Comparison of ENCODE assay signal across 8 cellular contexts in the genomic region with DNA sequence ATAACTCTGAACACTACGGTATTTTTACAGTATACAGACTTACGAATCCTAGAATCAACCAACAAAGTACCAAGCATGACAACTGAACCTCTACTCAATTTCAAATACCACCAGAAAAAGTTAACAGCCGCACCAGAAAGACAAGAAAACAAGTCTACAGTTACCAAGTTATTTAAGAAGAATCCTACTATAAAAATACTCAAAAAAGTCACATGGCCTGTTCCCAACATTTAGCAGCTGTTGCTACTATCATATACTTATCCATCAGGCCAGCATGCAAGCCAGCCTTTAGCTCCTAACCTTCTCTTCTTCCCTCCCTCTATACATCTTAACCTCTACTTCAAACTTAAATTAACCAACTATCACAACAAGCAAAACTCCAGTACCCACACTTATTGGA. TPM values are rescaled to one million over a fixed set of nuclear protein-coding genes. Genes with fewer than 3 reads are reported as not detected.
A peak's percentile ranks its signal among the peaks of the same experiment; 100 is the strongest.
DNase-seq lines count a peak whose midpoint lies in the region; ATAC-seq lines count a peak whose summit lies in the region.

No MANE protein-coding gene starts in this region.

- no peaks in the 10 kb centered on the region for H3K9me3 ChIP-seq in iPS-20b (ENCODE audit: insufficient read depth, low read depth, low read length)
- H3K9me3 ChIP-seq in stomach smooth muscle (ENCODE audit: control insufficient read depth in 2 of 2, low read length in 2 of 2) = no peaks in the 10 kb centered on the region

- H3K9me3 Mint-ChIP-seq in T-helper 2 cell treated with Interferon-gamma antibody and Interleukin-4, amounts not matched to agents 5 μg/mL and 100 μg/mL, for 36 hours = no peaks in the 10 kb centered on the region
- H3K9me3 Mint-ChIP-seq in activated CD8-positive, alpha-beta T cell treated with anti-CD3 and anti-CD28 coated beads, Interleukin-2, amount 10 ng/mL, durations not matched to agents 7 days and 5 days (ENCODE audit: insufficient read depth) = no peaks in the 10 kb centered on the region

- no peak for DNase-seq in T-helper 2 cell treated with Interferon-gamma antibody and Interleukin-4, amounts not matched to agents 5 μg/mL and 100 μg/mL, for 36 hours (ENCODE audit: low spot score)
- DNase-seq in T-helper 2 cell (no peak), DMS153 (lab: John Stamatoyannopoulos, UW) (no peak), KG1 (lab: John Stamatoyannopoulos, UW) (no peak)
- DNase-seq in activated CD8-positive, alpha-beta T cell treated with anti-CD3 and anti-CD28 coated beads, Interleukin-2, amount 10 ng/mL, durations not matched to agents 7 days and 5 days = no peak
- no peak for DNase-seq in activated CD4-positive, CD25-positive, alpha-beta regulatory T cell treated with anti-CD3 and anti-CD28 coated beads, Interleukin-2, amount 50 U/mL, for 72 hours

- H3K4me3 ChIP-seq in iPS-20b (ENCODE audit: low read length) (peak overlapping the region; percentile 86), stomach smooth muscle (ENCODE audit: low read length in 2 of 2) (peak overlapping the region; percentile 78 to 98)

- H3K27ac Mint-ChIP-seq in T-helper 2 cell treated with Interferon-gamma antibody and Interleukin-4, amounts not matched to agents 5 μg/mL and 100 μg/mL, for 36 hours = peak overlapping the region; percentile 99
- H3K27ac Mint-ChIP-seq in activated CD8-positive, alpha-beta T cell treated with anti-CD3 and anti-CD28 coated beads, Interleukin-2, amount 10 ng/mL, durations not matched to agents 7 days and 5 days = peak overlapping the region; percentile 99

- POLR2A ChIA-PET in activated CD8-positive, alpha-beta T cell treated with anti-CD3 and anti-CD28 coated beads, Interleukin-2, amount 10 ng/mL, durations not matched to agents 7 days and 5 days (lab: Charles Lee) = interaction anchor here (0.8 to 10.5 kb wide), 4 partner anchors 8 to 48 kb away, joined by 4 to 501 read pairs (median 79); partner anchors contain the start of gene SNX14

- H3K36me3 ChIP-seq in iPS-20b (ENCODE audit: insufficient read depth, low read depth, low read length) (peaks cover 61% of the 10 kb centered on the region), stomach smooth muscle (ENCODE audit: control insufficient read depth in 2 of 2, insufficient read depth in 2 of 2, low read length in 2 of 2) (peaks cover 3 to 14% of the 10 kb centered on the region in 2 donors)

- H3K27me3 Mint-ChIP-seq in T-helper 2 cell treated with Interferon-gamma antibody and Interleukin-4, amounts not matched to agents 5 μg/mL and 100 μg/mL, for 36 hours (ENCODE audit: low read depth) = no peaks in the 10 kb centered on the region
- no peaks in the 10 kb centered on the region for H3K27me3 Mint-ChIP-seq in activated CD8-positive, alpha-beta T cell treated with anti-CD3 and anti-CD28 coated beads, Interleukin-2, amount 10 ng/mL, durations not matched to agents 7 days and 5 days (ENCODE audit: low read depth)

- CTCF ChIA-PET in activated CD8-positive, alpha-beta T cell treated with anti-CD3 and anti-CD28 coated beads, Interleukin-2, amount 10 ng/mL, durations not matched to agents 7 days and 5 days (lab: Charles Lee) = interaction anchor here (0.8 to 7.4 kb wide), 4 partner anchors 9 to 47 kb away, joined by 3 to 106 read pairs (median 8); partner anchors contain the start of gene SNX14

- peak overlapping the region; percentile 98 for H3K4me3 Mint-ChIP-seq in T-helper 2 cell treated with Interferon-gamma antibody and Interleukin-4, amounts not matched to agents 5 μg/mL and 100 μg/mL, for 36 hours
- peak overlapping the region; percentile 90 for H3K4me3 Mint-ChIP-seq in activated CD8-positive, alpha-beta T cell treated with anti-CD3 and anti-CD28 coated beads, Interleukin-2, amount 10 ng/mL, durations not matched to agents 7 days and 5 days

- H3K9ac ChIP-seq in iPS-20b (ENCODE audit: low read depth, low read length) (peak overlapping the region; percentile 100), stomach smooth muscle (ENCODE audit: low read length in 2 of 2) (no peak overlapping the region)

- peaks cover 59% of the 10 kb centered on the region for H3K36me3 Mint-ChIP-seq in T-helper 2 cell treated with Interferon-gamma antibody and Interleukin-4, amounts not matched to agents 5 μg/mL and 100 μg/mL, for 36 hours (ENCODE audit: low read depth)
- H3K36me3 Mint-ChIP-seq in activated CD8-positive, alpha-beta T cell treated with anti-CD3 and anti-CD28 coated beads, Interleukin-2, amount 10 ng/mL, durations not matched to agents 7 days and 5 days (ENCODE audit: low read depth) = peaks cover 58% of the 10 kb centered on the region

- H3K27ac ChIP-seq in iPS-20b (ENCODE audit: low read length) = no peak overlapping the region
- H3K27ac ChIP-seq in stomach smooth muscle (ENCODE audit: low read length) = no peak overlapping the region

- peaks cover 14% of the 10 kb centered on the region; the same call in 1 of the 2 replicates for H3K4me1 ChIP-seq in iPS-20b (ENCODE audit: insufficient read depth, low read length)
- peaks cover 7% of the 10 kb centered on the region for H3K4me1 ChIP-seq in stomach smooth muscle (ENCODE audit: control insufficient read depth, insufficient read depth, low read length)

- H3K27me3 ChIP-seq in iPS-20b (ENCODE audit: insufficient read depth, low read length) = no peaks in the 10 kb centered on the region
- no peaks in the 10 kb centered on the region for H3K27me3 ChIP-seq in stomach smooth muscle (ENCODE audit: control insufficient read depth in 1 of 2, insufficient read depth in 2 of 2, low read length in 2 of 2)

- H3K4me1 Mint-ChIP-seq in T-helper 2 cell treated with Interferon-gamma antibody and Interleukin-4, amounts not matched to agents 5 μg/mL and 100 μg/mL, for 36 hours (ENCODE audit: low read depth) = peaks cover 53% of the 10 kb centered on the region
- H3K4me1 Mint-ChIP-seq in activated CD8-positive, alpha-beta T cell treated with anti-CD3 and anti-CD28 coated beads, Interleukin-2, amount 10 ng/mL, durations not matched to agents 7 days and 5 days (ENCODE audit: low read depth) = peaks cover 52% of the 10 kb centered on the region

- ATAC-seq in activated CD8-positive, alpha-beta T cell treated with anti-CD3 and anti-CD28 coated beads, Interleukin-2, amount 10 ng/mL, durations not matched to agents 7 days and 5 days = no peak

RNA-seq across cellular contexts. Expression of gene SYNCRIP, which starts 1.9 kb away (rescaled TPM):
- total RNA-seq in activated CD8-positive, alpha-beta T cell treated with anti-CD3 and anti-CD28 coated beads, Interleukin-2, amount 10 ng/mL, durations not matched to agents 7 days and 5 days = 100 to 1,000 TPM; 136 to 137 TPM

RNA-seq across cellular contexts. Expression of gene SNX14, which starts 47.1 kb away (rescaled TPM):
- 10 to 100 TPM; 50.1 to 50.3 TPM for total RNA-seq in activated CD8-positive, alpha-beta T cell treated with anti-CD3 and anti-CD28 coated beads, Interleukin-2, amount 10 ng/mL, durations not matched to agents 7 days and 5 days
